ENCODE assay signal across 1 cellular context in genomic region chr20:37326666-37327065, GRCh38.
TF ChIP-seq lines count a peak whose summit lies in the region.

No MANE protein-coding gene starts in this region.

TF ChIP-seq in GM23338, 12 proteins besides CTCF, POLR2A, EP300 and RAD21 (continued from another document):
- TF ChIP-seq ZNF462 (CRISPR knock-in tag; IDR thresholded peaks at IDR 0.05) (no peak), STAT1 (IDR thresholded peaks at IDR 0.05; ENCODE audit: unreplicated experiment) (no peak), ETS1 (IDR thresholded peaks at IDR 0.05) (no peak), JUNB (IDR thresholded peaks at IDR 0.05; ENCODE audit: unreplicated experiment) (no peak), NANOG (IDR thresholded peaks at IDR 0.05; ENCODE audit: borderline replicate concordance) (no peak), EZH2 (IDR thresholded peaks at IDR 0.05; ENCODE audit: low read depth, unreplicated experiment) (no peak), POLR2AphosphoS5 (IDR thresholded peaks at IDR 0.05; ENCODE audit: low read depth) (no peak), CREB1 (CRISPR knock-in tag; IDR thresholded peaks at IDR 0.05; ENCODE audit: low read depth) (no peak), ZNF331 (CRISPR knock-in tag; IDR thresholded peaks at IDR 0.05; ENCODE audit: low read depth) (no peak)
